8 cellular contexts compared by ENCODE assay signal in genomic region chr1:12615166-12615915, GRCh38. TPM values are rescaled to one million over a fixed set of nuclear protein-coding genes. Genes with fewer than 3 reads are reported as not detected.
DNase-seq lines count a peak whose midpoint lies in the region; ATAC-seq and TF ChIP-seq lines count a peak whose summit lies in the region.

No MANE protein-coding gene starts in this region.

- ATAC-seq in naive B cell (ENCODE audit: low read depth in 2 of 2): no peak

- H3K27ac ChIP-seq in coronary artery: peak overlapping the region; percentile 98 to 99

- DNase-seq in Ammon's horn (ENCODE audit: low spot score) (peak; percentile 62), NCI-H69 (lab: John Stamatoyannopoulos, UW) (peak; percentile 41), coronary artery (ENCODE audit: low spot score) (no peak), naive B cell (no peak), UCSD-AML1 (lab: John Stamatoyannopoulos, UW; ENCODE audit: unreplicated experiment) (no peak), NCI-H748 treated with DMSO at 0.1 percent for 48 hours (lab: John Stamatoyannopoulos, UW) (no peak), cerebellar nuclear complex (lab: John Stamatoyannopoulos, UW) (no peak)
- no peak for DNase-seq in effector CD8-positive, alpha-beta T cell (lab: John Stamatoyannopoulos, UW)

- H3K27ac Mint-ChIP-seq in naive B cell: peak overlapping the region in 1 of 6 donors; percentile 33

- peak overlapping the region; percentile 97 for H3K4me3 ChIP-seq in coronary artery

- peaks cover 15 to 79% (median 66%) of the 10 kb centered on the region in 3 donors for H3K27me3 Mint-ChIP-seq in naive B cell

- H3K9me3 Mint-ChIP-seq in naive B cell: no peaks in the 10 kb centered on the region

- H3K36me3 Mint-ChIP-seq in naive B cell: no peaks in the 10 kb centered on the region

- TF ChIP-seq CTCF in coronary artery (IDR thresholded peaks at IDR 0.05): no peak

- H3K4me3 Mint-ChIP-seq in naive B cell: peak overlapping the region in 7 of 8 donors; percentile 21 to 95 (median 64)

- H3K4me1 Mint-ChIP-seq in naive B cell: peaks cover 35 to 47% (median 45%) of the 10 kb centered on the region in 3 donors

RNA-seq across cellular contexts. Expression of gene DHRS3, which starts 2.7 kb away (rescaled TPM):
- polyA plus RNA-seq in naive B cell (ENCODE audit: low read depth in 6 of 6): 1 to 10 TPM in 2 of 6 donors, under 1 TPM in 3, not detected in 1; 0.21 to 1.9 (median 0.47) TPM

RNA-seq across cellular contexts. Expression of gene AADACL4, which starts 28.5 kb away (rescaled TPM):
- polyA plus RNA-seq in naive B cell (ENCODE audit: low read depth in 6 of 6): not detected

Comparison
In these comparisons a context has a peak if more than half of its experiments do, and no peak if none do; other contexts are left out.
1. DNase-seq: peak in Ammon's horn (single experiment) and NCI-H69 (single experiment); none in coronary artery (single experiment), naive B cell (single experiment), UCSD-AML1 (single experiment), NCI-H748 treated with DMSO at 0.1 percent for 48 hours (single experiment), effector CD8-positive, alpha-beta T cell (single experiment) and cerebellar nuclear complex (0 of 2).